8 cellular contexts compared by ENCODE assay signal in genomic region chr9:105871547-105871946, GRCh38.
"Had no signal": no experiment of that assay in that cellular context is flagged by ENCODE, and none has a peak within 500 bp of the region (broad histone marks: within the 10 kb centered on the region; RNA-seq: fewer than 3 reads in every experiment).

No MANE protein-coding gene starts in this region.

- H3K36me3 Mint-ChIP-seq: IgD-negative memory B cell had no signal

- H2AFZ ChIP-seq: GM23248 had no signal

- ATAC-seq: HepG2 had no signal

- H3K4me3 ChIP-seq: GM23248 had no signal

- H3K9ac ChIP-seq: GM23248 had no signal

- H3K27ac ChIP-seq: GM23248, HL-60 had no signal

- H3K4me3 Mint-ChIP-seq: H9, IgD-negative memory B cell had no signal

- DNase-seq: GM23248, GOT3, H9, HCEC 1CT, KBM-7 had no signal

- H3K9me3 Mint-ChIP-seq: H9 had no signal

- H3K27ac Mint-ChIP-seq: H9, IgD-negative memory B cell had no signal

- H3K4me1 Mint-ChIP-seq: IgD-negative memory B cell had no signal
